ENCODE assay signal across 17 cellular contexts in genomic region chr1:203072002-203072607, GRCh38. TPM values are rescaled to one million over a fixed set of nuclear protein-coding genes. Genes with fewer than 3 reads are reported as not detected.
"Had no signal": no experiment of that assay in that cellular context is flagged by ENCODE, and none has a peak within 500 bp of the region (broad histone marks: within the 10 kb centered on the region; RNA-seq: fewer than 3 reads in every experiment).

No MANE protein-coding gene starts in this region.

- H3K27ac ChIP-seq: epithelial cell of prostate, left lung, neural progenitor cell, ovary, right lobe of liver, thyroid gland had no signal

- H3K4me1 ChIP-seq: neural progenitor cell had no signal

- ATAC-seq: left lung; right lobe of liver; stimulated activated naive B cell treated with anti-CD40 and anti-IgM and Interleukin-4, amounts not matched to agents 10 μg/mL and 1 μg/mL and 100 μg/mL, for 72 hours had no signal

- H3K9ac ChIP-seq: neural progenitor cell had no signal

- DNase-seq: activated CD4-positive, alpha-beta T cell treated with anti-CD3 and anti-CD28 coated beads, Interleukin-2, amount 50 U/mL, for 4 hours; activated naive CD8-positive, alpha-beta T cell treated with anti-CD3 and anti-CD28 coated beads, Interleukin-2, amount 10 ng/mL, durations not matched to agents 7 days and 5 days; amygdala; foreskin melanocyte; left lung; ovary; right lobe of liver; stimulated activated CD4-positive, alpha-beta T cell treated with anti-CD3 and anti-CD28 coated beads, Interleukin-4, amount 100 ng/mL, for 4 hours; stimulated activated naive B cell treated with anti-CD40 and anti-IgM and Interleukin-4, amounts not matched to agents 10 μg/mL and 1 μg/mL and 100 μg/mL, for 72 hours; SW 1271; thyroid gland had no signal

- H3K36me3 ChIP-seq: neural progenitor cell, ovary, right lobe of liver, thyroid gland had no signal

- H3K9me3 ChIP-seq: left lung, ovary, right lobe of liver, thyroid gland had no signal

- H3K27me3 ChIP-seq: ovary, right lobe of liver, thyroid gland had no signal

- H3K4me2 ChIP-seq: neural progenitor cell, smooth muscle cell had no signal

- H2AFZ ChIP-seq: neural progenitor cell had no signal

- H3K4me3 ChIP-seq: left lung, neural progenitor cell, ovary, right lobe of liver, smooth muscle cell, thyroid gland had no signal

RNA-seq across cellular contexts. Expression of gene MYOG, which starts 13.7 kb away (rescaled TPM):
- total RNA-seq: activated naive CD8-positive, alpha-beta T cell treated with anti-CD3 and anti-CD28 coated beads, Interleukin-2, amount 10 ng/mL, durations not matched to agents 7 days and 5 days; dermis microvascular lymphatic vessel endothelial cell; kidney epithelial cell; left lung; lung microvascular endothelial cell; ovary; right lobe of liver; smooth muscle cell; thyroid gland had no signal

RNA-seq across cellular contexts. Expression of gene ADORA1, which starts 55.4 kb away (rescaled TPM):
- total RNA-seq: activated naive CD8-positive, alpha-beta T cell treated with anti-CD3 and anti-CD28 coated beads, Interleukin-2, amount 10 ng/mL, durations not matched to agents 7 days and 5 days; dermis microvascular lymphatic vessel endothelial cell; lung microvascular endothelial cell had no signal
